In genomic region chr10:95559466-95559865, GRCh38 we compare ENCODE assay signal across 10 cellular contexts. TPM values are rescaled to one million over a fixed set of nuclear protein-coding genes. Genes with fewer than 3 reads are reported as not detected.
A peak's percentile ranks its signal among the peaks of the same experiment; 100 is the strongest.
DNase-seq lines count a peak whose midpoint lies in the region; ATAC-seq and TF ChIP-seq lines count a peak whose summit lies in the region.
"Had no signal": no experiment of that assay in that cellular context is flagged by ENCODE, and none has a peak within 500 bp of the region (broad histone marks: within the 10 kb centered on the region; RNA-seq: fewer than 3 reads in every experiment).

No MANE protein-coding gene starts in this region.

- H3K36me3 ChIP-seq in iPS-18a (ENCODE audit: control insufficient read depth, low read depth, low read length) (no peaks in the 10 kb centered on the region), psoas muscle (ENCODE audit: insufficient read depth in 1 of 2, low read depth in 1 of 2) (no peaks in the 10 kb centered on the region)

- H4K5ac ChIP-seq in H9 (ENCODE audit: insufficient read length, low read depth, low read length) = no peak overlapping the region

- H3K27ac ChIP-seq in H9 (ENCODE audit: insufficient read length, low read depth, low read length) (no peak overlapping the region), iPS-18a (ENCODE audit: low read length) (no peak overlapping the region), psoas muscle (peak overlapping the region; percentile 9)

- CTCF ChIA-PET in activated B cell treated with CpG ODN at 0.5 μM for 24 hours (lab: Charles Lee) = interaction anchor here (1.0 kb wide), 1 partner anchor 115 kb away, joined by 3 read pairs; no protein-coding TSS in a partner anchor

- DNase-seq in H9 = peak; percentile 60
- DNase-seq in activated B cell treated with CpG ODN at 0.5 μM for 24 hours = no peak
- DNase-seq in psoas muscle = peak in 1 of 2 donors; percentile 61
- DNase-seq in DMS53 treated with DMSO at 0.1 percent for 48 hours (lab: John Stamatoyannopoulos, UW; ENCODE audit: unreplicated experiment) = no peak
- DNase-seq in DMS114 treated with DMSO at 0.1 percent for 48 hours (lab: John Stamatoyannopoulos, UW; ENCODE audit: unreplicated experiment) = no peak
- no peak for DNase-seq in SIG-M5 treated with dmso at 0.1 percent for 504 hours (lab: John Stamatoyannopoulos, UW; ENCODE audit: unreplicated experiment)
- DNase-seq: NK-92 treated with Interleukin-12 subunit alpha and Interleukin-12 subunit beta, amount 100 ng/mL, for 24 hours; stimulated activated naive CD8-positive, alpha-beta T cell treated with anti-CD3 and anti-CD28 coated beads, Interleukin-15, amount 100 ng/mL, for 72 hours had no signal

- no peak overlapping the region for H2AK5ac ChIP-seq in H9 (ENCODE audit: insufficient read length, low read length)

- WGBS in H9 (ENCODE audit: extremely low coverage, insufficient read length, low lambda C conversion rate) = no CpG with 5 or more reads among the region's 4 CpGs
- WGBS in psoas muscle, 3 donors = 31 to 40% (median 38%) methylated on average over 4 of the region's 4 CpGs

- intact Hi-C loops in activated B cell treated with CpG ODN at 0.5 μM for 24 hours (cut with micrococcal nuclease) = no loop called here
- intact Hi-C loops in psoas muscle (cut with DNase I) = loop anchor here (5.0 to 10.0 kb wide), 3 partner anchors 37 to 55 kb away; no protein-coding TSS in a partner anchor

- H3K27ac Mint-ChIP-seq in H9 = peak overlapping the region in 2 of 3 experiments; percentile 6 to 88; a peak in 4 of 7 replicates
- H3K27ac Mint-ChIP-seq in activated B cell treated with CpG ODN at 0.5 μM for 24 hours = no peak overlapping the region
- H3K27ac Mint-ChIP-seq: stimulated activated naive CD8-positive, alpha-beta T cell treated with anti-CD3 and anti-CD28 coated beads, Interleukin-15, amount 100 ng/mL, for 72 hours had no signal

- H3K27me3 Mint-ChIP-seq in H9 (ENCODE audit: low read depth) = peaks cover 9% of the 10 kb centered on the region
- peaks cover 17% of the 10 kb centered on the region for H3K27me3 Mint-ChIP-seq in activated B cell treated with CpG ODN at 0.5 μM for 24 hours

- no peak overlapping the region for H3T11ph ChIP-seq in H9 (ENCODE audit: low read length)

- no peak overlapping the region for H4K8ac ChIP-seq in H9 (replicated peaks; ENCODE audit: insufficient read length, low read depth, low read length)

- H3K4me2 ChIP-seq in H9 (ENCODE audit: insufficient read depth, insufficient read length, low read length) = peak overlapping the region; percentile 85

- POLR2A ChIA-PET in activated B cell treated with CpG ODN at 0.5 μM for 24 hours (lab: Charles Lee) = no interaction called here

- no peak overlapping the region for H2BK5ac ChIP-seq in H9 (ENCODE audit: insufficient read length, low read length)

- H3K4me1 Mint-ChIP-seq in H9 (peaks cover 43 to 49% of the 10 kb centered on the region in 2 experiments), activated B cell treated with CpG ODN at 0.5 μM for 24 hours (peaks cover 10% of the 10 kb centered on the region)

- H3K4me1 ChIP-seq in H9 (ENCODE audit: insufficient read depth, low read length) (peaks cover 12% of the 10 kb centered on the region), iPS-18a (ENCODE audit: control insufficient read depth, low read depth, low read length) (peaks cover 38% of the 10 kb centered on the region), psoas muscle (peaks cover 19% of the 10 kb centered on the region)

- no peak for TF ChIP-seq CTCF in H9 (conservative IDR thresholded peaks at IDR 0.05)
- no peak for TF ChIP-seq CTCF in activated B cell treated with CpG ODN at 0.5 μM for 24 hours (IDR thresholded peaks at IDR 0.05)
- no peak for TF ChIP-seq CTCF in psoas muscle (IDR thresholded peaks at IDR 0.05)

- peaks cover 17% of the 10 kb centered on the region for H3K23me2 ChIP-seq in H9 (ENCODE audit: insufficient read length, low read depth, low read length, poor library complexity, severe bottlenecking)

- no peak overlapping the region for H2BK12ac ChIP-seq in H9 (ENCODE audit: insufficient read length, low read depth, low read length)

- H3K27me3 ChIP-seq in H9 (ENCODE audit: insufficient read depth, low read length) (no peaks in the 10 kb centered on the region), iPS-18a (ENCODE audit: control insufficient read depth, insufficient read depth, low read length) (peaks cover 5% of the 10 kb centered on the region), psoas muscle (ENCODE audit: insufficient read depth in 3 of 3, low read length in 2 of 3) (no peaks in the 10 kb centered on the region)

- H3K4me3 Mint-ChIP-seq in H9 = peak overlapping the region; percentile 94 to 99
- H3K4me3 Mint-ChIP-seq in activated B cell treated with CpG ODN at 0.5 μM for 24 hours = peak overlapping the region; percentile 66

- H3K56ac ChIP-seq in H9 (ENCODE audit: insufficient read length, low read depth, low read length) = no peak overlapping the region

- no peak overlapping the region for H2BK20ac ChIP-seq in H9 (ENCODE audit: low read depth, low read length, poor library complexity, severe bottlenecking)

- no peak overlapping the region for H3K23ac ChIP-seq in H9 (ENCODE audit: insufficient read length, low read depth, low read length)

- H4K91ac ChIP-seq in H9 (ENCODE audit: insufficient read length, low read depth, low read length) = no peak overlapping the region

- ATAC-seq in activated B cell treated with CpG ODN at 0.5 μM for 24 hours (ENCODE audit: low read depth) (no peak), psoas muscle (peak in 1 of 4 donors; percentile 38), GM18519 (IDR thresholded peaks at IDR 0.05; ENCODE audit: low FRiP score, unreplicated experiment) (no peak)
- ATAC-seq: stimulated activated naive CD8-positive, alpha-beta T cell treated with anti-CD3 and anti-CD28 coated beads, Interleukin-15, amount 100 ng/mL, for 72 hours had no signal

- H3K79me1 ChIP-seq in H9 (ENCODE audit: insufficient read depth, low read depth, low read length, poor library complexity, severe bottlenecking) = peaks cover 6% of the 10 kb centered on the region

- H4K20me1 ChIP-seq in H9 (ENCODE audit: control insufficient read depth, insufficient read depth, insufficient read length) = no peaks in the 10 kb centered on the region

- H3K9me3 ChIP-seq in H9 (ENCODE audit: control insufficient read depth, low read depth, low read length) (no peaks in the 10 kb centered on the region), iPS-18a (ENCODE audit: control insufficient read depth, low read depth, low read length) (no peaks in the 10 kb centered on the region), psoas muscle (no peaks in the 10 kb centered on the region)

- H3K36me3 Mint-ChIP-seq in H9 (ENCODE audit: insufficient read depth in 1 of 3, low read depth in 3 of 3) (no peaks in the 10 kb centered on the region), activated B cell treated with CpG ODN at 0.5 μM for 24 hours (ENCODE audit: low read depth) (peaks cover 4% of the 10 kb centered on the region)

- H2AFZ ChIP-seq in H9 (ENCODE audit: low read length) = no peak overlapping the region

- no peak overlapping the region for H3K18ac ChIP-seq in H9 (ENCODE audit: insufficient read length, low read depth, low read length)

- H3K14ac ChIP-seq in H9 (ENCODE audit: insufficient read depth, low read length) = no peak overlapping the region; the same call in 1 of the 2 replicates

- no peak overlapping the region for H2BK15ac ChIP-seq in H9 (ENCODE audit: low read depth, low read length)

- H3K4me3 ChIP-seq in iPS-18a (ENCODE audit: low read length) (peak overlapping the region; percentile 87), psoas muscle (peak overlapping the region; percentile 95)

- H3K4ac ChIP-seq in H9 (ENCODE audit: low read depth, low read length) = no peak overlapping the region

- H2BK120ac ChIP-seq in H9 (ENCODE audit: low read depth, low read length, poor library complexity, severe bottlenecking) = no peak overlapping the region

- H3K9ac ChIP-seq in H9 (ENCODE audit: extremely low read depth, insufficient read length, low read length) = no peak overlapping the region
- H3K9ac ChIP-seq in iPS-18a (ENCODE audit: low read length) = no peak overlapping the region

- peaks cover 0 to 2% of the 10 kb centered on the region in 2 experiments; a peak in 1 of 5 replicates for H3K9me3 Mint-ChIP-seq in H9
- no peaks in the 10 kb centered on the region for H3K9me3 Mint-ChIP-seq in activated B cell treated with CpG ODN at 0.5 μM for 24 hours
- H3K9me3 Mint-ChIP-seq: stimulated activated naive CD8-positive, alpha-beta T cell treated with anti-CD3 and anti-CD28 coated beads, Interleukin-15, amount 100 ng/mL, for 72 hours had no signal

- peaks cover 2% of the 10 kb centered on the region; the same call in 1 of the 2 replicates for H3K79me2 ChIP-seq in H9 (ENCODE audit: insufficient read depth, low read length)

RNA-seq across cellular contexts. Expression of gene SORBS1, which starts 1.7 kb away (rescaled TPM):
- total RNA-seq in H9 (2021) (21.5 and 24.3 TPM in 2 replicates), activated B cell treated with CpG ODN at 0.5 μM for 24 hours (0.37 and 0.42 TPM in 2 replicates), psoas muscle (100 to 1,000 TPM in 3 of 4 donors, 10 to 100 TPM in 1; 71.1 to 306 (median 160) TPM)
- polyA plus RNA-seq in psoas muscle = 100 to 1,000 TPM in 2 of 3 donors, 10 to 100 TPM in 1; 17.3 to 270 (median 121) TPM

Comparison
In these comparisons a context has a peak if more than half of its experiments do, and no peak if none do; other contexts are left out.
1. RNA of gene SORBS1, which starts 1.7 kb away (total RNA-seq): 71.1 to 306 TPM in psoas muscle and 21.5 to 24.3 TPM in H9; 0.37 to 0.42 TPM in activated B cell treated with CpG ODN at 0.5 μM for 24 hours; every median in the first group is over 10 times any median in the second.